10 cellular contexts compared by ENCODE assay signal in genomic region chr3:113769551-113769950, GRCh38. TPM values are rescaled to one million over a fixed set of nuclear protein-coding genes. Genes with fewer than 3 reads are reported as not detected.
DNase-seq lines count a peak whose midpoint lies in the region; ATAC-seq lines count a peak whose summit lies in the region.
"Had no signal": no experiment of that assay in that cellular context is flagged by ENCODE, and none has a peak within 500 bp of the region (broad histone marks: within the 10 kb centered on the region; RNA-seq: fewer than 3 reads in every experiment).

No MANE protein-coding gene starts in this region.

- peak; percentile 49 for DNase-seq in amniotic epithelial cell (ENCODE audit: low read depth)
- peak; percentile 30 for DNase-seq in medulla oblongata (ENCODE audit: extremely low spot score)
- no peak for DNase-seq in activated T-helper 1 cell treated with anti-CD3 and anti-CD28 coated beads, Interleukin-12 subunit alpha, Interleukin-12 subunit beta, Interleukin-2, Interleukin-4 antibody, amounts not matched to agents 30 ng/mL and 10 ng/mL and 1 ng/mL, durations not matched to agents 14 hours and 24 hours and 36 hours (ENCODE audit: low spot score)
- DNase-seq: natural killer cell had no signal

- no peaks in the 10 kb centered on the region for H3K36me3 Mint-ChIP-seq in activated T-helper 1 cell treated with anti-CD3 and anti-CD28 coated beads, Interleukin-12 subunit alpha, Interleukin-12 subunit beta, Interleukin-2, Interleukin-4 antibody, amounts not matched to agents 30 ng/mL and 10 ng/mL and 1 ng/mL, durations not matched to agents 14 hours and 24 hours and 36 hours (ENCODE audit: low read depth)
- H3K36me3 Mint-ChIP-seq: natural killer cell had no signal

- H3K4me3 Mint-ChIP-seq in activated T-helper 1 cell treated with anti-CD3 and anti-CD28 coated beads, Interleukin-12 subunit alpha, Interleukin-12 subunit beta, Interleukin-2, Interleukin-4 antibody, amounts not matched to agents 30 ng/mL and 10 ng/mL and 1 ng/mL, durations not matched to agents 14 hours and 24 hours and 36 hours = no peak overlapping the region
- H3K4me3 Mint-ChIP-seq: IgD-negative memory B cell, natural killer cell had no signal

- intact Hi-C loops in activated T-helper 1 cell treated with anti-CD3 and anti-CD28 coated beads, Interleukin-12 subunit alpha, Interleukin-12 subunit beta, Interleukin-2, Interleukin-4 antibody, amounts not matched to agents 30 ng/mL and 10 ng/mL and 1 ng/mL, durations not matched to agents 14 hours and 24 hours and 36 hours (cut with micrococcal nuclease) = no loop called here

- ATAC-seq in GM18498 (IDR thresholded peaks at IDR 0.05; ENCODE audit: unreplicated experiment) (peak; percentile 62), HG02678 (IDR thresholded peaks at IDR 0.05; ENCODE audit: unreplicated experiment) (peak; percentile 71), GM19035 (IDR thresholded peaks at IDR 0.05; ENCODE audit: unreplicated experiment) (no peak), GM19023 (IDR thresholded peaks at IDR 0.05; ENCODE audit: unreplicated experiment) (no peak), HG02571 (IDR thresholded peaks at IDR 0.05; ENCODE audit: unreplicated experiment) (no peak)

- H3K9me3 Mint-ChIP-seq in activated T-helper 1 cell treated with anti-CD3 and anti-CD28 coated beads, Interleukin-12 subunit alpha, Interleukin-12 subunit beta, Interleukin-2, Interleukin-4 antibody, amounts not matched to agents 30 ng/mL and 10 ng/mL and 1 ng/mL, durations not matched to agents 14 hours and 24 hours and 36 hours = no peaks in the 10 kb centered on the region
- H3K9me3 Mint-ChIP-seq: IgD-negative memory B cell, natural killer cell had no signal

- no peak overlapping the region for H3K27ac Mint-ChIP-seq in activated T-helper 1 cell treated with anti-CD3 and anti-CD28 coated beads, Interleukin-12 subunit alpha, Interleukin-12 subunit beta, Interleukin-2, Interleukin-4 antibody, amounts not matched to agents 30 ng/mL and 10 ng/mL and 1 ng/mL, durations not matched to agents 14 hours and 24 hours and 36 hours
- H3K27ac Mint-ChIP-seq: IgD-negative memory B cell had no signal

- peaks cover 22% of the 10 kb centered on the region for H3K4me1 Mint-ChIP-seq in activated T-helper 1 cell treated with anti-CD3 and anti-CD28 coated beads, Interleukin-12 subunit alpha, Interleukin-12 subunit beta, Interleukin-2, Interleukin-4 antibody, amounts not matched to agents 30 ng/mL and 10 ng/mL and 1 ng/mL, durations not matched to agents 14 hours and 24 hours and 36 hours (ENCODE audit: low read depth)

- no peaks in the 10 kb centered on the region for H3K27me3 Mint-ChIP-seq in activated T-helper 1 cell treated with anti-CD3 and anti-CD28 coated beads, Interleukin-12 subunit alpha, Interleukin-12 subunit beta, Interleukin-2, Interleukin-4 antibody, amounts not matched to agents 30 ng/mL and 10 ng/mL and 1 ng/mL, durations not matched to agents 14 hours and 24 hours and 36 hours (ENCODE audit: insufficient read depth)
- H3K27me3 Mint-ChIP-seq: IgD-negative memory B cell had no signal

RNA-seq across cellular contexts. Expression of gene ATP6V1A, which starts 22.7 kb away (rescaled TPM):
- 39.1 and 40.0 TPM in 2 replicates for total RNA-seq in activated T-helper 1 cell treated with anti-CD3 and anti-CD28 coated beads, Interleukin-12 subunit alpha, Interleukin-12 subunit beta, Interleukin-2, Interleukin-4 antibody, amounts not matched to agents 30 ng/mL and 10 ng/mL and 1 ng/mL, durations not matched to agents 14 hours and 24 hours and 36 hours

RNA-seq across cellular contexts. Expression of gene NAA50, which starts 23.5 kb away (rescaled TPM):
- total RNA-seq in activated T-helper 1 cell treated with anti-CD3 and anti-CD28 coated beads, Interleukin-12 subunit alpha, Interleukin-12 subunit beta, Interleukin-2, Interleukin-4 antibody, amounts not matched to agents 30 ng/mL and 10 ng/mL and 1 ng/mL, durations not matched to agents 14 hours and 24 hours and 36 hours = 144 TPM in 2 replicates

Comparison
In these comparisons a context has a peak if more than half of its experiments do, and no peak if none do; other contexts are left out.
1. ATAC-seq: peak in GM18498 (single experiment) and HG02678 (single experiment); none in GM19035 (single experiment), GM19023 (single experiment) and HG02571 (single experiment).